Comparison of ENCODE assay signal across 1 cellular context in the genomic region with DNA sequence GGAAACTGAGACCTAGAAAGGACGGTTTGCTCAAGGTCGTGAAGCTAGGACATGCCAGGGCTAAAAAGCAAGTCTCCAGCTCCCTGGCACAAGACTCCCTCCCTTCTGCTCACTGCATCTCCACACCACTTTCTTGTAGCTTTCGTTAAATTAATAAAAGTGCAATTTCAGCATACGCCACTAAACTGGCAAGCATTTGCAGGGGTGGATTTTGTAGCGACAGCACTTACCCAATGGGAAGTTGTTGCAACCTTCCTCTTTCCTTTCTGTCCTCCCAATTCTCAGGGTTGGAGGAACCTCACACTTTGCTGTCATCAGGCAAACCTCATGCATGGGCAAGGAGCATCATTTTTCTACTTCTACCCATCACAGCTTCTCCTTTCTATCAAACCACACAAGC.
TF ChIP-seq lines count a peak whose summit lies in the region.

No MANE protein-coding gene starts in this region.

TF ChIP-seq in GM23338, 12 proteins besides CTCF, POLR2A, EP300 and RAD21 (continued from another document):
- TF ChIP-seq, protein P1, sequence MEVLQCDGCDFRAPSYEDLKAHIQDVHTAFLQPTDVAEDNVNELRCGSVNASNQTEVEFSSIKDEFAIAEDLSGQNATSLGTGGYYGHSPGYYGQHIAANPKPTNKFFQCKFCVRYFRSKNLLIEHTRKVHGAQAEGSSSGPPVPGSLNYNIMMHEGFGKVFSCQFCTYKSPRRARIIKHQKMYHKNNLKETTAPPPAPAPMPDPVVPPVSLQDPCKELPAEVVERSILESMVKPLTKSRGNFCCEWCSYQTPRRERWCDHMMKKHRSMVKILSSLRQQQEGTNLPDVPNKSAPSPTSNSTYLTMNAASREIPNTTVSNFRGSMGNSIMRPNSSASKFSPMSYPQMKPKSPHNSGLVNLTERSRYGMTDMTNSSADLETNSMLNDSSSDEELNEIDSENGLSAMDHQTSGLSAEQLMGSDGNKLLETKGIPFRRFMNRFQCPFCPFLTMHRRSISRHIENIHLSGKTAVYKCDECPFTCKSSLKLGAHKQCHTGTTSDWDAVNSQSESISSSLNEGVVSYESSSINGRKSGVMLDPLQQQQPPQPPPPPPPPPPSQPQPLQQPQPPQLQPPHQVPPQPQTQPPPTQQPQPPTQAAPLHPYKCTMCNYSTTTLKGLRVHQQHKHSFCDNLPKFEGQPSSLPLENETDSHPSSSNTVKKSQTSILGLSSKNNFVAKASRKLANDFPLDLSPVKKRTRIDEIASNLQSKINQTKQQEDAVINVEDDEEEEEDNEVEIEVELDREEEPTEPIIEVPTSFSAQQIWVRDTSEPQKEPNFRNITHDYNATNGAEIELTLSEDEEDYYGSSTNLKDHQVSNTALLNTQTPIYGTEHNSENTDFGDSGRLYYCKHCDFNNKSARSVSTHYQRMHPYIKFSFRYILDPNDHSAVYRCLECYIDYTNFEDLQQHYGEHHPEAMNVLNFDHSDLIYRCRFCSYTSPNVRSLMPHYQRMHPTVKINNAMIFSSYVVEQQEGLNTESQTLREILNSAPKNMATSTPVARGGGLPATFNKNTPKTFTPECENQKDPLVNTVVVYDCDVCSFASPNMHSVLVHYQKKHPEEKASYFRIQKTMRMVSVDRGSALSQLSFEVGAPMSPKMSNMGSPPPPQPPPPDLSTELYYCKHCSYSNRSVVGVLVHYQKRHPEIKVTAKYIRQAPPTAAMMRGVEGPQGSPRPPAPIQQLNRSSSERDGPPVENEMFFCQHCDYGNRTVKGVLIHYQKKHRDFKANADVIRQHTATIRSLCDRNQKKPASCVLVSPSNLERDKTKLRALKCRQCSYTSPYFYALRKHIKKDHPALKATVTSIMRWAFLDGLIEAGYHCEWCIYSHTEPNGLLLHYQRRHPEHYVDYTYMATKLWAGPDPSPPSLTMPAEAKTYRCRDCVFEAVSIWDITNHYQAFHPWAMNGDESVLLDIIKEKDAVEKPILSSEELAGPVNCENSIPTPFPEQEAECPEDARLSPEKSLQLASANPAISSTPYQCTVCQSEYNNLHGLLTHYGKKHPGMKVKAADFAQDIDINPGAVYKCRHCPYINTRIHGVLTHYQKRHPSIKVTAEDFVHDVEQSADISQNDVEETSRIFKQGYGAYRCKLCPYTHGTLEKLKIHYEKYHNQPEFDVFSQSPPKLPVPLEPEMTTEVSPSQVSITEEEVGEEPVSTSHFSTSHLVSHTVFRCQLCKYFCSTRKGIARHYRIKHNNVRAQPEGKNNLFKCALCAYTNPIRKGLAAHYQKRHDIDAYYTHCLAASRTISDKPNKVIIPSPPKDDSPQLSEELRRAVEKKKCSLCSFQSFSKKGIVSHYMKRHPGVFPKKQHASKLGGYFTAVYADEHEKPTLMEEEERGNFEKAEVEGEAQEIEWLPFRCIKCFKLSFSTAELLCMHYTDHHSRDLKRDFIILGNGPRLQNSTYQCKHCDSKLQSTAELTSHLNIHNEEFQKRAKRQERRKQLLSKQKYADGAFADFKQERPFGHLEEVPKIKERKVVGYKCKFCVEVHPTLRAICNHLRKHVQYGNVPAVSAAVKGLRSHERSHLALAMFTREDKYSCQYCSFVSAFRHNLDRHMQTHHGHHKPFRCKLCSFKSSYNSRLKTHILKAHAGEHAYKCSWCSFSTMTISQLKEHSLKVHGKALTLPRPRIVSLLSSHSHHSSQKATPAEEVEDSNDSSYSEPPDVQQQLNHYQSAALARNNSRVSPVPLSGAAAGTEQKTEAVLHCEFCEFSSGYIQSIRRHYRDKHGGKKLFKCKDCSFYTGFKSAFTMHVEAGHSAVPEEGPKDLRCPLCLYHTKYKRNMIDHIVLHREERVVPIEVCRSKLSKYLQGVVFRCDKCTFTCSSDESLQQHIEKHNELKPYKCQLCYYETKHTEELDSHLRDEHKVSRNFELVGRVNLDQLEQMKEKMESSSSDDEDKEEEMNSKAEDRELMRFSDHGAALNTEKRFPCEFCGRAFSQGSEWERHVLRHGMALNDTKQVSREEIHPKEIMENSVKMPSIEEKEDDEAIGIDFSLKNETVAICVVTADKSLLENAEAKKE (CRISPR knock-in tag; IDR thresholded peaks at IDR 0.05) = no peak
- TF ChIP-seq POLR2AphosphoS5 (IDR thresholded peaks at IDR 0.05; ENCODE audit: low read depth) = no peak
- TF ChIP-seq ZNF331 (CRISPR knock-in tag; IDR thresholded peaks at IDR 0.05; ENCODE audit: low read depth) = no peak
- no peak for TF ChIP-seq JUNB (IDR thresholded peaks at IDR 0.05; ENCODE audit: unreplicated experiment)
- TF ChIP-seq NANOG (IDR thresholded peaks at IDR 0.05; ENCODE audit: borderline replicate concordance) = no peak
- no peak for TF ChIP-seq STAT1 (IDR thresholded peaks at IDR 0.05; ENCODE audit: unreplicated experiment)
